9 cellular contexts compared by ENCODE assay signal in genomic region chr5:151923865-151924264, GRCh38. TPM values are rescaled to one million over a fixed set of nuclear protein-coding genes. Genes with fewer than 3 reads are reported as not detected.
DNase-seq lines count a peak whose midpoint lies in the region; TF ChIP-seq lines count a peak whose summit lies in the region.
"Had no signal": no experiment of that assay in that cellular context is flagged by ENCODE, and none has a peak within 500 bp of the region (broad histone marks: within the 10 kb centered on the region; RNA-seq: fewer than 3 reads in every experiment).

No MANE protein-coding gene starts in this region.

- peaks cover 11% of the 10 kb centered on the region for H3K4me1 ChIP-seq in neural progenitor cell
- H3K4me1 ChIP-seq: body of pancreas had no signal

- H3K27ac Mint-ChIP-seq in chondrocyte (ENCODE audit: unreplicated experiment) (no peak overlapping the region), neural progenitor cell (no peak overlapping the region)
- H3K27ac Mint-ChIP-seq: activated CD8-positive, alpha-beta T cell treated with anti-CD3 and anti-CD28 coated beads, Interleukin-2, amount 10 ng/mL, durations not matched to agents 7 days and 5 days had no signal

- H3K9ac ChIP-seq in neural progenitor cell, result no peak overlapping the region

- peak; percentile 38 for TF ChIP-seq CTCF in GM12873 (IDR thresholded peaks at IDR 0.05; ENCODE audit: insufficient read depth, low read depth, low read length, missing control alignments)
- peak; percentile 58 for TF ChIP-seq CTCF in chondrocyte (IDR thresholded peaks at IDR 0.05)
- TF ChIP-seq CTCF in neural progenitor cell (IDR thresholded peaks at IDR 0.05), result peak; percentile 63
- no peak for TF ChIP-seq CTCF in GM10248 (IDR thresholded peaks at IDR 0.05; ENCODE audit: control extremely low read depth, extremely low read depth, low read depth, missing control alignments)

- peaks cover 66% of the 10 kb centered on the region for H4K20me1 ChIP-seq in neural progenitor cell (ENCODE audit: low read depth)

- H3K36me3 Mint-ChIP-seq in chondrocyte (ENCODE audit: low read depth) (peaks cover 2% of the 10 kb centered on the region), neural progenitor cell (no peaks in the 10 kb centered on the region)

- no peak overlapping the region for H3K4me2 ChIP-seq in neural progenitor cell

- no peaks in the 10 kb centered on the region for H3K79me2 ChIP-seq in neural progenitor cell (ENCODE audit: low read depth)

- H2AFZ ChIP-seq in neural progenitor cell (replicated peaks), result no peak overlapping the region

- H3K36me3 ChIP-seq in neural progenitor cell, result no peaks in the 10 kb centered on the region

- CTCF ChIA-PET in GM10248 (lab: Yijun Ruan, JAX), result no interaction called here

- peak; percentile 22 for DNase-seq in NCI-H2227 treated with DMSO at 0.1 percent for 48 hours (lab: John Stamatoyannopoulos, UW)
- DNase-seq in chondrocyte (ENCODE audit: low spot score), result no peak
- peak; percentile 68 for DNase-seq in neural progenitor cell (ENCODE audit: low spot score)
- no peak for DNase-seq in activated CD4-positive, alpha-beta T cell treated with anti-CD3 and anti-CD28 coated beads, Interleukin-2, amount 50 U/mL, for 48 hours
- DNase-seq in COLO829 (ENCODE audit: low spot score), result no peak
- DNase-seq in GM10248 (ENCODE audit: extremely low spot score), result no peak

- no peaks in the 10 kb centered on the region for H3K9me3 Mint-ChIP-seq in chondrocyte (ENCODE audit: low read depth)
- no peaks in the 10 kb centered on the region for H3K9me3 Mint-ChIP-seq in neural progenitor cell

- POLR2A ChIA-PET in GM10248 (lab: Yijun Ruan, JAX), result no interaction called here

- peaks cover 10% of the 10 kb centered on the region for H3K4me1 Mint-ChIP-seq in chondrocyte (ENCODE audit: low read depth)
- H3K4me1 Mint-ChIP-seq in neural progenitor cell, result peaks cover 35% of the 10 kb centered on the region

- H3K4me3 Mint-ChIP-seq in chondrocyte (ENCODE audit: unreplicated experiment) (no peak overlapping the region), neural progenitor cell (peak overlapping the region; percentile 54)
- H3K4me3 Mint-ChIP-seq: activated CD8-positive, alpha-beta T cell treated with anti-CD3 and anti-CD28 coated beads, Interleukin-2, amount 10 ng/mL, durations not matched to agents 7 days and 5 days had no signal

- H3K27me3 Mint-ChIP-seq in chondrocyte (ENCODE audit: low read depth), result peaks cover 34% of the 10 kb centered on the region
- H3K27me3 Mint-ChIP-seq in neural progenitor cell (ENCODE audit: insufficient read depth, low read depth), result peaks cover 42% of the 10 kb centered on the region

- peaks cover 99% of the 10 kb centered on the region for H3K27me3 ChIP-seq in neural progenitor cell

- H3F3A ChIP-seq in neural progenitor cell (ENCODE audit: low read depth), result peaks cover 29% of the 10 kb centered on the region

- no peak overlapping the region for H3K4me3 ChIP-seq in neural progenitor cell
- H3K4me3 ChIP-seq: body of pancreas had no signal

- no peaks in the 10 kb centered on the region for H3K9me3 ChIP-seq in neural progenitor cell (ENCODE audit: low read depth)
- H3K9me3 ChIP-seq: body of pancreas had no signal

- H3K27ac ChIP-seq in neural progenitor cell, result no peak overlapping the region
- H3K27ac ChIP-seq: body of pancreas had no signal

RNA-seq across cellular contexts. Expression of gene GLRA1, which starts 0.8 kb away (rescaled TPM):
- total RNA-seq in chondrocyte, result not detected in 3 replicates
- not detected in 2 replicates for total RNA-seq in neural progenitor cell (ENCODE audit: low replicate concordance)
- total RNA-seq: activated CD8-positive, alpha-beta T cell treated with anti-CD3 and anti-CD28 coated beads, Interleukin-2, amount 10 ng/mL, durations not matched to agents 7 days and 5 days; body of pancreas had no signal

Comparison
In these comparisons a context has a peak if more than half of its experiments do, and no peak if none do; other contexts are left out.
1. DNase-seq: peak in NCI-H2227 treated with DMSO at 0.1 percent for 48 hours (single experiment) and neural progenitor cell (single experiment); none in chondrocyte (single experiment), activated CD4-positive, alpha-beta T cell treated with anti-CD3 and anti-CD28 coated beads, Interleukin-2, amount 50 U/mL, for 48 hours (0 of 2), COLO829 (single experiment) and GM10248 (single experiment).